Comparison of ENCODE assay signal across 1 cellular context in the genomic region with DNA sequence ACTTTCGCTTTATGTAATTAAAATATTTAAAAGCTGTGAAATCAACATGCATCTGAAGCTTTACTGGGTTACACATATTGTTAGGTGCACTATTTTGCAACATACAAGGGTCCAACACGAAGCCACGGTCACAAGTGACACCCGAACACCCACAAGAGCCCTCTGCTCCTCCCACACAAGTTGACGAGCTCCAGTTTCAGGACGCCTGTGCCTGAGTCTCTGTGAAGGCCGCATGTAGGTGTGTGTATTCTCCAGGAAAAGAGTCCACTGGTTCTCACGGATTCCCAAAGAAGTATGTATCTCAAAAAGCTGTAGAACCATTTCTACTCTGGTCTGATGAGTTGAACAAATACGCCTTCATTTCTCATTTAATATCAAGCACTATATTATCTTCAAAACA.
TF ChIP-seq lines count a peak whose summit lies in the region.

No MANE protein-coding gene starts in this region.

TF ChIP-seq in GM23338, 12 proteins besides CTCF, POLR2A, EP300 and RAD21 (continued from another document):
- TF ChIP-seq NANOG (IDR thresholded peaks at IDR 0.05; ENCODE audit: borderline replicate concordance) (no peak), JUNB (IDR thresholded peaks at IDR 0.05; ENCODE audit: unreplicated experiment) (no peak), STAT1 (IDR thresholded peaks at IDR 0.05; ENCODE audit: unreplicated experiment) (no peak), EZH2phosphoT487 (IDR thresholded peaks at IDR 0.05; ENCODE audit: unreplicated experiment) (no peak), CREB1 (CRISPR knock-in tag; IDR thresholded peaks at IDR 0.05; ENCODE audit: low read depth) (no peak)
